ENCODE assay signal across 26 cellular contexts in the genomic region with DNA sequence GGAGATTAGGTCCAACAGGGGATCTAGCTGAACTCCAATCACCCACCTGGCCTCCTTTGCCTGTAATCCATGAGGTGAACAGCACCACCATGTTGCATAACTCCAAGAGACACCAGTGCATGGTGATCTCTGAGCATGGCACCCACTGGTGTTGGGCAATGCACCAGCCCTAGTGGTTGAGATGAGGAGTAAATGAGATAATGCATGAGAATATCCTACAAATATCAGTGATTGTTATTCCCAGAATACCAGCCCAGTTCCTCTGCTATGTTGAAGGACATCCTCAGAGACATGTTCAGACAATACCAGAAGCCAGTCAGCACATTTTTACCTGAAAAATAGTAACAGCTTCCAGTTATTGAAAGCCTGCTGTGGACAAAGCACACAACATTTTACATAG. TPM values are rescaled to one million over a fixed set of nuclear protein-coding genes. Genes with fewer than 3 reads are reported as not detected.
DNase-seq lines count a peak whose midpoint lies in the region; ATAC-seq, FAIRE-seq and TF ChIP-seq lines count a peak whose summit lies in the region.
"Had no signal": no experiment of that assay in that cellular context is flagged by ENCODE, and none has a peak within 500 bp of the region (broad histone marks: within the 10 kb centered on the region; RNA-seq: fewer than 3 reads in every experiment).

No MANE protein-coding gene starts in this region.

- no peaks in the 10 kb centered on the region for H3K4me1 Mint-ChIP-seq in endothelial cell (ENCODE audit: unreplicated experiment)
- H3K4me1 Mint-ChIP-seq: CD4-positive, CD25-positive, alpha-beta regulatory T cell; CD8-positive, alpha-beta memory T cell; GM23338 had no signal

- intact Hi-C loops in IMR-90 (cut with micrococcal nuclease) = no loop called here

- H3K27me3 Mint-ChIP-seq in endothelial cell (ENCODE audit: unreplicated experiment) = no peaks in the 10 kb centered on the region

- H3K4me1 ChIP-seq in IMR-90 (ENCODE audit: control insufficient read depth, insufficient read depth, low read length) (peaks cover 3% of the 10 kb centered on the region), keratinocyte (ENCODE audit: control insufficient read depth, extremely low read depth, insufficient read depth, low read length) (peaks cover 12% of the 10 kb centered on the region), mesendoderm (ENCODE audit: control insufficient read depth, low read depth, low read length) (no peaks in the 10 kb centered on the region)
- H3K4me1 ChIP-seq: BE2C had no signal

- H2AK5ac ChIP-seq in IMR-90 (ENCODE audit: low read depth, low read length) (no peak overlapping the region), mesendoderm (ENCODE audit: low read length) (no peak overlapping the region)

- H4K8ac ChIP-seq in IMR-90 (ENCODE audit: low read depth in 2 of 2, low read length in 2 of 2) (no peak overlapping the region), mesendoderm (ENCODE audit: low read depth, low read length) (no peak overlapping the region)

- H3K27ac ChIP-seq in IMR-90 (ENCODE audit: insufficient read depth, low read length) = no peak overlapping the region
- H3K27ac ChIP-seq in keratinocyte (ENCODE audit: control insufficient read depth, insufficient read depth, low read length) = no peak overlapping the region
- H3K27ac ChIP-seq in mesendoderm (ENCODE audit: low read depth, low read length) = no peak overlapping the region
- H3K27ac ChIP-seq: HL-60 had no signal

- H4K5ac ChIP-seq in IMR-90 (ENCODE audit: low read depth, low read length) (no peak overlapping the region), mesendoderm (ENCODE audit: low read length) (no peak overlapping the region)

- H2BK20ac ChIP-seq in IMR-90 (ENCODE audit: low read depth, low read length) = no peak overlapping the region

- H2BK120ac ChIP-seq in IMR-90 (ENCODE audit: low read depth, low read length) = no peak overlapping the region
- no peak overlapping the region for H2BK120ac ChIP-seq in mesendoderm (ENCODE audit: low read depth, low read length)

- H4K20me1 ChIP-seq in IMR-90 (ENCODE audit: insufficient read depth, low read length) (no peaks in the 10 kb centered on the region), keratinocyte (ENCODE audit: control insufficient read depth, extremely low read depth, insufficient read depth, low read length) (no peaks in the 10 kb centered on the region)

- TF ChIP-seq POLR2A in GM12892 (IDR thresholded peaks at IDR 0.05; ENCODE audit: low read depth, low read length) (no peak), IMR-90 (IDR thresholded peaks at IDR 0.05; ENCODE audit: low read depth, low read length) (no peak)

- no peak for TF ChIP-seq CTCF in IMR-90 (conservative IDR thresholded peaks at IDR 0.05; ENCODE audit: low read depth, low read length)
- TF ChIP-seq CTCF in bronchial epithelial cell (IDR thresholded peaks at IDR 0.05; ENCODE audit: insufficient read depth, low read length, severe bottlenecking) = no peak
- peak in 1 of 3 experiments; percentile 18 for TF ChIP-seq CTCF in keratinocyte (optimal IDR thresholded peaks at IDR 0.05 in 1 of 3, IDR thresholded peaks at IDR 0.05 in 1 of 3, conservative IDR thresholded peaks at IDR 0.05 in 1 of 3; ENCODE audit: extremely low read depth in 1 of 3, insufficient read depth in 2 of 3, low read length in 3 of 3)
- TF ChIP-seq CTCF in endothelial cell (IDR thresholded peaks at IDR 0.05; ENCODE audit: unreplicated experiment) = no peak

- H3K9ac ChIP-seq in IMR-90 (ENCODE audit: low read depth, low read length) (no peak overlapping the region), keratinocyte (ENCODE audit: control insufficient read depth, extremely low read depth, insufficient read depth, low read length) (no peak overlapping the region), mesendoderm (ENCODE audit: low read length) (no peak overlapping the region)

- no peak overlapping the region for H4K91ac ChIP-seq in IMR-90 (ENCODE audit: insufficient read depth, low read depth, low read length)

- peaks cover 7% of the 10 kb centered on the region; the same call in 1 of the 2 replicates for H3K9me1 ChIP-seq in IMR-90 (ENCODE audit: insufficient read depth, low read length)
- H3K9me1 ChIP-seq in keratinocyte (ENCODE audit: control insufficient read depth, extremely low read depth, insufficient read depth, low read length) = no peaks in the 10 kb centered on the region

- H3K9me3 Mint-ChIP-seq in endothelial cell (ENCODE audit: unreplicated experiment) = no peaks in the 10 kb centered on the region
- H3K9me3 Mint-ChIP-seq: CD8-positive, alpha-beta memory T cell; GM23338 had no signal

- no peak overlapping the region for H3K14ac ChIP-seq in IMR-90 (replicated peaks; ENCODE audit: low read depth, low read length)

- TF ChIP-seq RAD21 in IMR-90 (IDR thresholded peaks at IDR 0.05; ENCODE audit: low read length) = no peak

- in situ Hi-C loops in IMR-90 (cut with MboI; ENCODE audit: low sequenced_read_pairs) = loop anchor here (10.0 kb wide), 1 partner anchor 374 kb away; no protein-coding TSS in a partner anchor

- POLR2A ChIA-PET in IMR-90 (lab: Charles Lee; ENCODE audit: unreplicated experiment) = no interaction called here

- no peaks in the 10 kb centered on the region for H3K79me2 ChIP-seq in keratinocyte (ENCODE audit: control insufficient read depth, insufficient read depth, low read length)
- no peaks in the 10 kb centered on the region for H3K79me2 ChIP-seq in mesendoderm (ENCODE audit: control insufficient read depth, insufficient read depth, low read length)

- H3K79me1 ChIP-seq in IMR-90 (ENCODE audit: low read depth in 1 of 2, low read length in 2 of 2) (peaks cover 2 to 17% of the 10 kb centered on the region in 2 experiments; a peak in 1 of 4 replicates), mesendoderm (ENCODE audit: low read length) (no peaks in the 10 kb centered on the region)

- CTCF ChIA-PET in IMR-90 (lab: Yijun Ruan, JAX) = interaction anchor here (1.8 kb wide), 1 partner anchor 11 kb away, joined by 6 read pairs; no protein-coding TSS in a partner anchor

- H3K4ac ChIP-seq in IMR-90 (ENCODE audit: low read depth, low read length) (no peak overlapping the region), mesendoderm (ENCODE audit: low read depth, low read length) (no peak overlapping the region)

- no peak for ATAC-seq in IMR-90 (ENCODE audit: low read depth)
- ATAC-seq: GM12878, GM23338 had no signal

- DNase-seq in GM12892 (ENCODE audit: insufficient read length) = no peak
- no peak for DNase-seq in IMR-90
- peak; percentile 72 for DNase-seq in bronchial epithelial cell (ENCODE audit: low read depth)
- DNase-seq in keratinocyte (ENCODE audit: low read depth, low spot score) = no peak
- no peak for DNase-seq in endothelial cell (ENCODE audit: low spot score)
- DNase-seq in mesendoderm = no peak
- no peak for DNase-seq in HPDE6-E6E7 (ENCODE audit: extremely low spot score)
- DNase-seq: ACHN; BE2C; C1 segment of cervical spinal cord; CD4-positive, CD25-positive, alpha-beta regulatory T cell; CD8-positive, alpha-beta memory T cell; COR-L47; DMS 273 treated with DMSO at 0.1 percent for 48 hours; DMS53; DND-41; EL; HCEC 1CT had no signal

- FAIRE-seq in GM12892 (lab: Jason Lieb, UNC) = peak; percentile 24
- no peak for FAIRE-seq in bronchial epithelial cell (lab: Jason Lieb, UNC)
- FAIRE-seq in keratinocyte (lab: Jason Lieb, UNC) = peak; percentile 59
- FAIRE-seq: A204.1, GM12878, GM19239, H54, HTR-8/SVneo had no signal

- H3K4me3 ChIP-seq in IMR-90 (ENCODE audit: insufficient read depth, low read depth, low read length) (no peak overlapping the region), bronchial epithelial cell (ENCODE audit: low read depth, low read length) (no peak overlapping the region), keratinocyte (ENCODE audit: control insufficient read depth in 2 of 3, extremely low read depth in 1 of 3, insufficient read depth in 2 of 3, low read depth in 1 of 3, low read length in 3 of 3) (no peak overlapping the region), mesendoderm (ENCODE audit: low read length) (no peak overlapping the region)
- H3K4me3 ChIP-seq: GM12878, GM23338 had no signal

- H2BK5ac ChIP-seq in IMR-90 (ENCODE audit: low read depth, low read length, poor library complexity, severe bottlenecking) = no peak overlapping the region
- no peak overlapping the region for H2BK5ac ChIP-seq in mesendoderm (ENCODE audit: low read length)

- H3K27me3 ChIP-seq in IMR-90 (ENCODE audit: control insufficient read depth, insufficient read depth, low read length) (no peaks in the 10 kb centered on the region), bronchial epithelial cell (ENCODE audit: control insufficient read depth, insufficient read depth, low read length) (no peaks in the 10 kb centered on the region), keratinocyte (ENCODE audit: control insufficient read depth, extremely low read depth, insufficient read depth, low read length) (no peaks in the 10 kb centered on the region), mesendoderm (ENCODE audit: insufficient read depth, low read length, poor library complexity) (no peaks in the 10 kb centered on the region)
- H3K27me3 ChIP-seq: BE2C had no signal

- H3K18ac ChIP-seq in IMR-90 (ENCODE audit: low read depth, low read length) (no peak overlapping the region), mesendoderm (ENCODE audit: low read length) (no peak overlapping the region)

- no peak overlapping the region for H3K23ac ChIP-seq in IMR-90 (ENCODE audit: low read depth, low read length)
- no peak overlapping the region for H3K23ac ChIP-seq in mesendoderm (ENCODE audit: low read length)

- BruUV-seq in IMR-90 (replicated peaks; lab: Mats Ljungman, UMichigan) = no TSS peak

- no peak overlapping the region for H3K27ac Mint-ChIP-seq in endothelial cell (ENCODE audit: unreplicated experiment)
- H3K27ac Mint-ChIP-seq: CD4-positive, CD25-positive, alpha-beta regulatory T cell; CD8-positive, alpha-beta memory T cell; GM23338 had no signal

- dilution Hi-C loops in IMR-90 (cut with HindIII; ENCODE audit: low sequenced_read_pairs, unreplicated experiment) = no loop called here
- dilution Hi-C loops in keratinocyte (cut with MboI; ENCODE audit: extremely low pct_ligation_motif_present, low sequenced_read_pairs) = no loop called here

- H3K4me2 ChIP-seq in IMR-90 (ENCODE audit: low read depth, low read length) = no peak overlapping the region
- peak overlapping the region; percentile 36 for H3K4me2 ChIP-seq in keratinocyte (ENCODE audit: control insufficient read depth, extremely low read depth, insufficient read depth, low read depth, low read length)
- no peak overlapping the region for H3K4me2 ChIP-seq in mesendoderm (ENCODE audit: low read length)
- H3K4me2 ChIP-seq: GM23338 had no signal

- H2AFZ ChIP-seq in IMR-90 (replicated peaks; ENCODE audit: low read length, poor library complexity) = no peak overlapping the region
- H2AFZ ChIP-seq in keratinocyte (ENCODE audit: control insufficient read depth, low read length) = no peak overlapping the region
- H2AFZ ChIP-seq: GM23338 had no signal

- no peak overlapping the region for H3K4me3 Mint-ChIP-seq in endothelial cell (ENCODE audit: unreplicated experiment)
- H3K4me3 Mint-ChIP-seq: CD4-positive, CD25-positive, alpha-beta regulatory T cell; CD8-positive, alpha-beta memory T cell; GM23338 had no signal

- H3K36me3 Mint-ChIP-seq in endothelial cell (ENCODE audit: low read depth, unreplicated experiment) = no peaks in the 10 kb centered on the region
- H3K36me3 Mint-ChIP-seq: CD4-positive, CD25-positive, alpha-beta regulatory T cell; CD8-positive, alpha-beta memory T cell had no signal

- H3K56ac ChIP-seq in IMR-90 (ENCODE audit: extremely low read depth, insufficient read depth, low read length) (no peak overlapping the region), mesendoderm (ENCODE audit: low read length) (no peak overlapping the region)

- no peaks in the 10 kb centered on the region for H3K9me3 ChIP-seq in IMR-90 (ENCODE audit: control insufficient read depth, insufficient read depth, low read length)
- no peaks in the 10 kb centered on the region for H3K9me3 ChIP-seq in keratinocyte (ENCODE audit: control insufficient read depth, low read depth, low read length)
- H3K9me3 ChIP-seq: BE2C had no signal

- H2BK15ac ChIP-seq in IMR-90 (ENCODE audit: low read depth, low read length) = no peak overlapping the region
- H2BK15ac ChIP-seq in mesendoderm (replicated peaks; ENCODE audit: low read depth) = no peak overlapping the region

- H3K36me3 ChIP-seq in IMR-90 (ENCODE audit: control insufficient read depth, insufficient read depth, low read length) (peaks cover 11% of the 10 kb centered on the region), bronchial epithelial cell (ENCODE audit: control insufficient read depth, insufficient read depth, low read length) (no peaks in the 10 kb centered on the region), keratinocyte (ENCODE audit: control insufficient read depth in 2 of 2, extremely low read depth in 1 of 2, insufficient read depth in 2 of 2, low read length in 2 of 2) (no peaks in the 10 kb centered on the region), mesendoderm (ENCODE audit: control insufficient read depth, insufficient read depth, low read length) (no peaks in the 10 kb centered on the region)
- H3K36me3 ChIP-seq: BE2C had no signal

- H2AK9ac ChIP-seq in IMR-90 (replicated peaks; ENCODE audit: low read depth, low read length, poor library complexity) = no peak overlapping the region

RNA-seq across cellular contexts. Expression of a gene that starts 14.7 kb away (rescaled TPM):
- not detected for polyA plus RNA-seq in GM12892 (2012; ENCODE audit: missing spikeins)
- total RNA-seq in IMR-90 (2012; rRNA removed) (14.7 and 19.7 TPM in 2 replicates), bronchial epithelial cell (0.53 TPM in 1 of 2 replicates, not detected in the other), endothelial cell (ENCODE audit: unreplicated experiment) (0.08 TPM)
- polyA plus RNA-seq in IMR-90 (2012; rRNA removed) (11.0 and 12.8 TPM in 2 replicates), keratinocyte (0.03 TPM in 1 of 3 replicates, not detected in the others)
- 8.5 and 15.7 TPM in 2 replicates for polyA plus RNA-seq in IMR-90 (2012; cell fraction: cytosol; rRNA removed)
- polyA plus RNA-seq in IMR-90 (2012; cell fraction: nucleus; rRNA removed; ENCODE audit: low replicate concordance) = 7.3 and 8.8 TPM in 2 replicates
- 0.16 TPM for polyA plus RNA-seq in keratinocyte (2011; ENCODE audit: low read depth)
- not detected in 2 replicates for polyA plus RNA-seq in keratinocyte (2011; cell fraction: cytosol; rRNA removed)
- 0.08 TPM in 1 of 2 replicates, not detected in the other for polyA plus RNA-seq in keratinocyte (2011; cell fraction: nucleus; rRNA removed)
- polyA plus RNA-seq in keratinocyte (2012; ENCODE audit: low replicate concordance) = 0.04 TPM in 1 of 2 replicates, not detected in the other
- 0.16 to 0.20 TPM in 2 of 3 replicates, not detected in the other for polyA minus RNA-seq in keratinocyte
- not detected for polyA minus RNA-seq in keratinocyte (2011; cell fraction: cytosol; rRNA and poly(A)+ RNA removed)
- 0.23 and 0.32 TPM in 2 replicates for polyA minus RNA-seq in keratinocyte (2011; cell fraction: nucleus; rRNA and poly(A)+ RNA removed)
- 0.01 TPM for polyA plus RNA-seq in mesendoderm (2013, experiment 1 of 2)
- 0.01 TPM for polyA plus RNA-seq in mesendoderm (2013, experiment 2 of 2)
- total RNA-seq: CD4-positive, CD25-positive, alpha-beta regulatory T cell; CD8-positive, alpha-beta memory T cell; G401 had no signal
- polyA plus RNA-seq: CD4-positive, CD25-positive, alpha-beta regulatory T cell; CD8-positive, alpha-beta memory T cell had no signal

Comparison
In these comparisons a context has a peak if more than half of its experiments do, and no peak if none do; other contexts are left out.
1. RNA of a gene that starts 14.7 kb away (total RNA-seq): 14.7 to 19.7 TPM in IMR-90; 0.53 TPM in bronchial epithelial cell and 0.08 TPM in endothelial cell (single experiment); every median in the first group is over 10 times any median in the second.